Comparison of ENCODE assay signal across 10 cellular contexts in the genomic region with DNA sequence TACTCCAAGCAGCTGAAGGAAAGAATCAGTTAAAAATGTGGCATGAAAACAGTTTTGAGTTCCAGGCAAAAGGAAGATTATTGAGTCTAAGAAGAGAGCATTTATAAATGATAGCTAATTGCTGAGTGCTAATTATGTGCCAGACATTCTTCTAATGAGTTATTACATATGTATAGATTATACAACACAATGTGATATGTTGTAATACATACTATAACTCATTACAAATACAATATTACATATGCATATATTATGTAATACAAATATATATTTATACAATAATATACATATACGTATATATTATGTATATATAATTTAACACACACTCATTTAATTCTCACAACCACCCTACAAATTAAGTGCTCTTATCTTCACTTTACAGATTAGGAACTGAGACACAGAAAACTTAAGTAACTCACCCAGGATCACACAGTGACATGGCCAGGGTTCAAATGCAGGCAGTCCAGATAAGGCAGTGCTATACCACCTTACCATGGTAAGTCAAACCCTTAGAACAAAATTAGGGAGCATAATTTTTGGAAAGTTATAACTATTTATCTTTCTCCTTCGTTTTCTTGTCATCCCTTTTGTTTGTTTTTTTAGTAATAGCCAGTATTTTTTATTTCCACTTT. TPM values are rescaled to one million over a fixed set of nuclear protein-coding genes. Genes with fewer than 3 reads are reported as not detected.
DNase-seq lines count a peak whose midpoint lies in the region; ATAC-seq and TF ChIP-seq lines count a peak whose summit lies in the region.
"Had no signal": no experiment of that assay in that cellular context is flagged by ENCODE, and none has a peak within 500 bp of the region (broad histone marks: within the 10 kb centered on the region; RNA-seq: fewer than 3 reads in every experiment).

No MANE protein-coding gene starts in this region.

- H3K27me3 ChIP-seq in SJCRH30 (no peaks in the 10 kb centered on the region), osteoblast (ENCODE audit: insufficient read depth, low read length) (no peaks in the 10 kb centered on the region)

- no peak for ATAC-seq in GM21528 (IDR thresholded peaks at IDR 0.05; ENCODE audit: low FRiP score, unreplicated experiment)

- H3K4me1 ChIP-seq in SJCRH30 (peaks cover 35% of the 10 kb centered on the region), osteoblast (ENCODE audit: insufficient read depth, low read length) (peaks cover 78% of the 10 kb centered on the region)

- peak overlapping the region; percentile 81 for H3K27ac ChIP-seq in SJCRH30
- H3K27ac ChIP-seq in osteoblast (ENCODE audit: low read depth, low read length): peak overlapping the region; percentile 73

- H3K79me2 ChIP-seq in osteoblast (ENCODE audit: insufficient read depth, low read length): peaks cover 73% of the 10 kb centered on the region

- no peak for DNase-seq in SJCRH30
- no peak for DNase-seq in endothelial cell (ENCODE audit: low spot score)
- no peak for DNase-seq in osteoblast (ENCODE audit: insufficient read length, low spot score, missing footprints)
- DNase-seq in type B pancreatic cell (ENCODE audit: extremely low spot score, unreplicated experiment): no peak
- no peak for DNase-seq in NCI-H2029 treated with DMSO at 0.1 percent for 48 hours (lab: John Stamatoyannopoulos, UW)
- DNase-seq in central memory CD4-positive, alpha-beta T cell: no peak
- DNase-seq: activated CD4-positive, CD25-positive, alpha-beta regulatory T cell treated with anti-CD3 and anti-CD28 coated beads, Interleukin-2, amount 50 U/mL, for 72 hours; cerebellar nuclear complex; MG63 had no signal

- H3K4me3 Mint-ChIP-seq in endothelial cell (ENCODE audit: unreplicated experiment) (no peak overlapping the region), type B pancreatic cell (no peak overlapping the region)

- peaks cover 57% of the 10 kb centered on the region for H3K4me1 Mint-ChIP-seq in endothelial cell (ENCODE audit: unreplicated experiment)
- H3K4me1 Mint-ChIP-seq in type B pancreatic cell (ENCODE audit: unreplicated experiment): peaks cover 31% of the 10 kb centered on the region

- H3K9me3 ChIP-seq in SJCRH30 (replicated peaks): no peaks in the 10 kb centered on the region
- no peaks in the 10 kb centered on the region for H3K9me3 ChIP-seq in osteoblast (ENCODE audit: low read depth, low read length)
- H3K9me3 ChIP-seq: MG63 had no signal

- H3K36me3 Mint-ChIP-seq in endothelial cell (ENCODE audit: low read depth, unreplicated experiment): no peaks in the 10 kb centered on the region
- no peaks in the 10 kb centered on the region for H3K36me3 Mint-ChIP-seq in type B pancreatic cell

- peak overlapping the region; percentile 82 for H2AFZ ChIP-seq in osteoblast (ENCODE audit: low read length)

- H4K20me1 ChIP-seq in osteoblast (ENCODE audit: insufficient read depth, low read length): no peaks in the 10 kb centered on the region

- H3K4me3 ChIP-seq in SJCRH30 (peak overlapping the region; percentile 35), osteoblast (ENCODE audit: insufficient read depth, low read length) (peak overlapping the region; percentile 57)
- H3K4me3 ChIP-seq: MG63 had no signal

- TF ChIP-seq CTCF in endothelial cell (IDR thresholded peaks at IDR 0.05; ENCODE audit: unreplicated experiment): no peak
- no peak for TF ChIP-seq CTCF in osteoblast (IDR thresholded peaks at IDR 0.05; ENCODE audit: extremely low read depth, low read depth, low read length)
- TF ChIP-seq CTCF in type B pancreatic cell (conservative IDR thresholded peaks at IDR 0.05): no peak

- peak overlapping the region; percentile 79 for H3K4me2 ChIP-seq in osteoblast (ENCODE audit: insufficient read depth, low read length)

- H3K36me3 ChIP-seq in SJCRH30: no peaks in the 10 kb centered on the region
- H3K36me3 ChIP-seq in osteoblast (ENCODE audit: insufficient read depth, low read length): no peaks in the 10 kb centered on the region
- H3K36me3 ChIP-seq: MG63 had no signal

- peaks cover 4% of the 10 kb centered on the region for H3K27me3 Mint-ChIP-seq in endothelial cell (ENCODE audit: unreplicated experiment)
- peaks cover 8% of the 10 kb centered on the region for H3K27me3 Mint-ChIP-seq in type B pancreatic cell

- no peaks in the 10 kb centered on the region for H3K9me3 Mint-ChIP-seq in endothelial cell (ENCODE audit: unreplicated experiment)
- H3K9me3 Mint-ChIP-seq in type B pancreatic cell: no peaks in the 10 kb centered on the region

- H3K27ac Mint-ChIP-seq in endothelial cell (ENCODE audit: unreplicated experiment) (peak overlapping the region; percentile 54), type B pancreatic cell (peak overlapping the region; percentile 73)

RNA-seq across cellular contexts. Expression of gene SORT1, which starts 4.0 kb away (rescaled TPM):
- 36.9 and 41.1 TPM in 2 replicates for total RNA-seq in SJCRH30 (2014; rRNA removed; shearing (Covaris generic))
- total RNA-seq in endothelial cell (ENCODE audit: unreplicated experiment): 49.0 TPM
- total RNA-seq in osteoblast: 45.1 and 48.5 TPM in 2 replicates
- 52.3 and 88.6 TPM in 2 replicates for total RNA-seq in type B pancreatic cell (ENCODE audit: low replicate concordance)

RNA-seq across cellular contexts. Expression of gene PSMA5, which starts 32.5 kb away (rescaled TPM):
- 81.9 and 82.3 TPM in 2 replicates for total RNA-seq in SJCRH30 (2014; rRNA removed; shearing (Covaris generic))
- total RNA-seq in endothelial cell (ENCODE audit: unreplicated experiment) (84.9 TPM), osteoblast (41.5 and 45.6 TPM in 2 replicates), type B pancreatic cell (ENCODE audit: low replicate concordance) (84.3 and 85.7 TPM in 2 replicates)
